ENCODE assay signal across 9 cellular contexts in genomic region chr5:69024241-69024651, GRCh38.
DNase-seq lines count a peak whose midpoint lies in the region; ATAC-seq and TF ChIP-seq lines count a peak whose summit lies in the region.
"Had no signal": no experiment of that assay in that cellular context is flagged by ENCODE, and none has a peak within 500 bp of the region (broad histone marks: within the 10 kb centered on the region; RNA-seq: fewer than 3 reads in every experiment).

No MANE protein-coding gene starts in this region.

- intact Hi-C loops in CD14-positive monocyte (cut with micrococcal nuclease) = no loop called here

- H3K27ac Mint-ChIP-seq in CD14-positive monocyte = no peak overlapping the region
- no peak overlapping the region for H3K27ac Mint-ChIP-seq in brain

- H3K27ac ChIP-seq in effector memory CD4-positive, alpha-beta T cell (ENCODE audit: insufficient read depth, low read length, poor library complexity, severe bottlenecking) = no peak overlapping the region
- H3K27ac ChIP-seq: SJSA1 had no signal

- DNase-seq in CD14-positive monocyte (ENCODE audit: low spot score) (no peak), GM13977 (ENCODE audit: low spot score) (peak; percentile 54), NOMO-1 treated with DMSO at 0.1 percent for 48 hours (lab: John Stamatoyannopoulos, UW; ENCODE audit: unreplicated experiment) (peak; percentile 61), left lobe of liver (ENCODE audit: low spot score) (no peak), KG1 (lab: John Stamatoyannopoulos, UW) (no peak)
- DNase-seq in stimulated activated CD8-positive, alpha-beta memory T cell treated with anti-CD3 and anti-CD28 coated beads, Interleukin-4, amount 100 ng/mL, for 48 hours = no peak
- DNase-seq in effector memory CD4-positive, alpha-beta T cell = no peak

- in situ Hi-C loops in GM13977 (cut with MboI; ENCODE audit: low pct_unique_long_range_greater_than_20kb, low sequenced_read_pairs, unreplicated experiment) = loop anchor here (25.0 kb wide), 1 partner anchor 762 kb away; no protein-coding TSS in a partner anchor

- no peaks in the 10 kb centered on the region for H3K27me3 ChIP-seq in effector memory CD4-positive, alpha-beta T cell (replicated peaks; ENCODE audit: control insufficient read depth, insufficient read depth, low read length, poor library complexity, severe bottlenecking)

- H3K27me3 Mint-ChIP-seq in CD14-positive monocyte (ENCODE audit: low read depth in 3 of 3) (peaks cover 0 to 2% (median 0%) of the 10 kb centered on the region in 3 donors), brain (peaks cover 5% of the 10 kb centered on the region)

- no peaks in the 10 kb centered on the region for H3K36me3 Mint-ChIP-seq in CD14-positive monocyte
- no peaks in the 10 kb centered on the region for H3K36me3 Mint-ChIP-seq in brain

- no peaks in the 10 kb centered on the region for H3K4me1 ChIP-seq in effector memory CD4-positive, alpha-beta T cell (ENCODE audit: control insufficient read depth, insufficient read depth, low read length, poor library complexity, severe bottlenecking)

- H3K9me3 Mint-ChIP-seq in CD14-positive monocyte (no peaks in the 10 kb centered on the region), brain (peaks cover 0 to 4% (median 0%) of the 10 kb centered on the region in 5 experiments)

- H3K4me3 ChIP-seq in effector memory CD4-positive, alpha-beta T cell (ENCODE audit: insufficient read depth, low read depth, low read length, poor library complexity, severe bottlenecking) = no peak overlapping the region
- H3K4me3 ChIP-seq: SJSA1 had no signal

- H3K4me3 Mint-ChIP-seq in CD14-positive monocyte (no peak overlapping the region), brain (no peak overlapping the region)

- H3K9me3 ChIP-seq in effector memory CD4-positive, alpha-beta T cell (ENCODE audit: control insufficient read depth, low read length) = no peaks in the 10 kb centered on the region
- H3K9me3 ChIP-seq: SJSA1 had no signal

- H3K36me3 ChIP-seq in effector memory CD4-positive, alpha-beta T cell (ENCODE audit: control insufficient read depth, insufficient read depth, low read length) = no peaks in the 10 kb centered on the region
- H3K36me3 ChIP-seq: SJSA1 had no signal

- H3K4me1 Mint-ChIP-seq in CD14-positive monocyte (no peaks in the 10 kb centered on the region), brain (no peaks in the 10 kb centered on the region)

- ATAC-seq in left lobe of liver = peak; percentile 93

- TF ChIP-seq CTCF in CD14-positive monocyte (IDR thresholded peaks at IDR 0.05) (peak; percentile 63), GM13977 (IDR thresholded peaks at IDR 0.05; ENCODE audit: extremely low read depth, insufficient read depth, missing control alignments) (peak; percentile 69), brain (conservative IDR thresholded peaks at IDR 0.05) (peak; percentile 50 to 66)

Comparison
In these comparisons a context has a peak if more than half of its experiments do, and no peak if none do; other contexts are left out.
1. DNase-seq: peak in GM13977 (single experiment) and NOMO-1 treated with DMSO at 0.1 percent for 48 hours (single experiment); none in CD14-positive monocyte (single experiment), left lobe of liver (single experiment), stimulated activated CD8-positive, alpha-beta memory T cell treated with anti-CD3 and anti-CD28 coated beads, Interleukin-4, amount 100 ng/mL, for 48 hours (single experiment), KG1 (single experiment) and effector memory CD4-positive, alpha-beta T cell (0 of 3).
2. Peak in every context shown above with its lines, with median percentiles within 50 percentile points of each other: CTCF ChIP-seq.